2 cellular contexts compared by ENCODE assay signal in the genomic region with DNA sequence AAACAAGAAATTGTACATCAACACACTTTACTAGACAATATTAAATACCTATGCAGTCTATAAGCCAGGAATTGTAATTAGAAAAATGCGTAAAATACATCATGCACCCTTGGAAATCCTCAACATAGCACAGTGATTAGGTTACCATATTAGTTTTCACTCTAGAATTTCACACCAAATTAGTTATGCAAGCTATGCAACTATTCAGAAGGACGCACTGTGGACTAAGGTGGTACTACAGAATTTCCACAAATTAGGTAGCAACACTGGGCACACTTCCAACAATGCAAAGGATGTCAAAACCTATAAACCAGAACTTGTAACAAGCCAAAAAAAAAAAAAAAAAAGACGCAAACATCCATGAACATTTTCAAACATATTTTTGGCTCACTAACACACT.
TF ChIP-seq lines count a peak whose summit lies in the region.

No MANE protein-coding gene starts in this region.

TF ChIP-seq in HEK293, 187 proteins besides CTCF, POLR2A, EP300 and RAD21 (continued from another document):
- no peak for TF ChIP-seq ZNF18 (tag by site-specific recombination; IDR thresholded peaks at IDR 0.05)

TF ChIP-seq in SK-N-SH, 30 proteins besides CTCF, POLR2A, EP300 and RAD21 (continued from another document):
- TF ChIP-seq REST (IDR thresholded peaks at IDR 0.05; ENCODE audit: low read depth, low read length) (no peak), NFIC (IDR thresholded peaks at IDR 0.05; ENCODE audit: borderline replicate concordance) (no peak), RCOR1 (IDR thresholded peaks at IDR 0.05; ENCODE audit: low read length) (no peak), JUND (IDR thresholded peaks at IDR 0.05) (no peak), ZBTB33 (IDR thresholded peaks at IDR 0.05; ENCODE audit: borderline replicate concordance, low read depth) (no peak), FOXJ3 (CRISPR knock-in tag; IDR thresholded peaks at IDR 0.05) (no peak), IRF3 (IDR thresholded peaks at IDR 0.05; ENCODE audit: low read depth, low read length) (no peak), YY1 (IDR thresholded peaks at IDR 0.05; ENCODE audit: low read depth) (no peak), MEF2A (IDR thresholded peaks at IDR 0.05; ENCODE audit: borderline replicate concordance, low read depth) (no peak), USF2 (IDR thresholded peaks at IDR 0.05; ENCODE audit: borderline replicate concordance, low read depth, low read length) (no peak), CHD2 (IDR thresholded peaks at IDR 0.05; ENCODE audit: low read length, partially characterized antibody) (no peak)
- TF ChIP-seq, protein P1, sequence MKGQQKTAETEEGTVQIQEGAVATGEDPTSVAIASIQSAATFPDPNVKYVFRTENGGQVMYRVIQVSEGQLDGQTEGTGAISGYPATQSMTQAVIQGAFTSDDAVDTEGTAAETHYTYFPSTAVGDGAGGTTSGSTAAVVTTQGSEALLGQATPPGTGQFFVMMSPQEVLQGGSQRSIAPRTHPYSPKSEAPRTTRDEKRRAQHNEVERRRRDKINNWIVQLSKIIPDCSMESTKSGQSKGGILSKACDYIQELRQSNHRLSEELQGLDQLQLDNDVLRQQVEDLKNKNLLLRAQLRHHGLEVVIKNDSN (IDR thresholded peaks at IDR 0.05; ENCODE audit: borderline replicate concordance, low read depth), result no peak
TF ChIP-seq in SK-N-SH: peak in this region for 0.
